ENCODE assay signal across 12 cellular contexts in genomic region chr3:45104715-45105711, GRCh38. TPM values are rescaled to one million over a fixed set of nuclear protein-coding genes. Genes with fewer than 3 reads are reported as not detected.
DNase-seq lines count a peak whose midpoint lies in the region; ATAC-seq lines count a peak whose summit lies in the region.
"Had no signal": no experiment of that assay in that cellular context is flagged by ENCODE, and none has a peak within 500 bp of the region (broad histone marks: within the 10 kb centered on the region; RNA-seq: fewer than 3 reads in every experiment).

No MANE protein-coding gene starts in this region.

- H3K36me3 Mint-ChIP-seq in stimulated activated naive CD8-positive, alpha-beta T cell treated with anti-CD3 and anti-CD28 coated beads, Interleukin-15, Interleukin-2, amounts not matched to agents 100 ng/mL and 50 ng/mL, for 24 hours (ENCODE audit: low read depth), result no peaks in the 10 kb centered on the region

- peaks cover 24% of the 10 kb centered on the region for H3K27me3 Mint-ChIP-seq in stimulated activated naive CD8-positive, alpha-beta T cell treated with anti-CD3 and anti-CD28 coated beads, Interleukin-15, Interleukin-2, amounts not matched to agents 100 ng/mL and 50 ng/mL, for 24 hours

- H3K27me3 ChIP-seq in SJSA1 (replicated peaks), result no peaks in the 10 kb centered on the region

- peak overlapping the region; percentile 88 for H3K27ac Mint-ChIP-seq in stimulated activated naive CD8-positive, alpha-beta T cell treated with anti-CD3 and anti-CD28 coated beads, Interleukin-15, Interleukin-2, amounts not matched to agents 100 ng/mL and 50 ng/mL, for 24 hours
- H3K27ac Mint-ChIP-seq: activated B cell treated with CpG ODN at 0.5 μM for 24 hours had no signal

- ATAC-seq in stimulated activated naive CD8-positive, alpha-beta T cell treated with anti-CD3 and anti-CD28 coated beads, Interleukin-15, Interleukin-2, amounts not matched to agents 100 U/mL and 50 U/mL, for 24 hours, result no peak
- ATAC-seq in HG03469 (IDR thresholded peaks at IDR 0.05; ENCODE audit: unreplicated experiment), result no peak

- H3K27ac ChIP-seq in SJSA1, result peak overlapping the region; percentile 88

- peak overlapping the region; percentile 21 for H3K4me3 Mint-ChIP-seq in stimulated activated naive CD8-positive, alpha-beta T cell treated with anti-CD3 and anti-CD28 coated beads, Interleukin-15, Interleukin-2, amounts not matched to agents 100 ng/mL and 50 ng/mL, for 24 hours
- H3K4me3 Mint-ChIP-seq: activated B cell treated with CpG ODN at 0.5 μM for 24 hours, neural crest cell had no signal

- peaks cover 81% of the 10 kb centered on the region for H3K4me1 Mint-ChIP-seq in stimulated activated naive CD8-positive, alpha-beta T cell treated with anti-CD3 and anti-CD28 coated beads, Interleukin-15, Interleukin-2, amounts not matched to agents 100 ng/mL and 50 ng/mL, for 24 hours (ENCODE audit: low read depth)
- H3K4me1 Mint-ChIP-seq: activated B cell treated with CpG ODN at 0.5 μM for 24 hours, neural crest cell had no signal

- peaks cover 33% of the 10 kb centered on the region for H3K4me1 ChIP-seq in SJSA1 (replicated peaks)

- no peaks in the 10 kb centered on the region for H3K9me3 Mint-ChIP-seq in stimulated activated naive CD8-positive, alpha-beta T cell treated with anti-CD3 and anti-CD28 coated beads, Interleukin-15, Interleukin-2, amounts not matched to agents 100 ng/mL and 50 ng/mL, for 24 hours

- DNase-seq in stimulated activated naive CD8-positive, alpha-beta T cell treated with anti-CD3 and anti-CD28 coated beads, Interleukin-15, Interleukin-2, amounts not matched to agents 100 U/mL and 50 U/mL, for 24 hours, result no peak
- DNase-seq in SJSA1 (ENCODE audit: low read depth in 1 of 2, low spot score in 2 of 2), result peak; percentile 50 to 66
- peak; percentile 28 for DNase-seq in fibroblast of gingiva (ENCODE audit: low read depth)
- no peak for DNase-seq in NCI-H1105 treated with DMSO at 0.1 percent for 48 hours (lab: John Stamatoyannopoulos, UW)
- DNase-seq in NCI-H1092 treated with DMSO at 0.1 percent for 48 hours (lab: John Stamatoyannopoulos, UW), result no peak
- no peak for DNase-seq in cerebellar nuclear complex (lab: John Stamatoyannopoulos, UW)
- DNase-seq: activated B cell treated with CpG ODN at 0.5 μM for 24 hours, aorta, NCI-H146 had no signal

- no peak overlapping the region for H3K4me3 ChIP-seq in SJSA1

- H3K9me3 ChIP-seq in SJSA1 (replicated peaks), result no peaks in the 10 kb centered on the region

- H3K36me3 ChIP-seq in SJSA1, result no peaks in the 10 kb centered on the region

RNA-seq across cellular contexts. Expression of gene CDCP1, which starts 41.2 kb away (rescaled TPM):
- total RNA-seq in SJSA1 (2014; rRNA removed; shearing (Covaris generic)), result 0.18 and 0.56 TPM in 2 replicates
- total RNA-seq: activated B cell treated with CpG ODN at 0.5 μM for 24 hours, neural crest cell had no signal

Comparison
In these comparisons a context has a peak if more than half of its experiments do, and no peak if none do; other contexts are left out.
1. DNase-seq: peak in SJSA1 (2 of 2) and fibroblast of gingiva (single experiment); none in stimulated activated naive CD8-positive, alpha-beta T cell treated with anti-CD3 and anti-CD28 coated beads, Interleukin-15, Interleukin-2, amounts not matched to agents 100 U/mL and 50 U/mL, for 24 hours (single experiment), NCI-H1105 treated with DMSO at 0.1 percent for 48 hours (single experiment), NCI-H1092 treated with DMSO at 0.1 percent for 48 hours (single experiment) and cerebellar nuclear complex (0 of 2).